ENCODE assay signal across 28 cellular contexts in genomic region chr18:21949326-21950015, GRCh38.
DNase-seq lines count a peak whose midpoint lies in the region; ATAC-seq, FAIRE-seq and TF ChIP-seq lines count a peak whose summit lies in the region.
"Had no signal": no experiment of that assay in that cellular context is flagged by ENCODE, and none has a peak within 500 bp of the region (broad histone marks: within the 10 kb centered on the region; RNA-seq: fewer than 3 reads in every experiment).

No MANE protein-coding gene starts in this region.

- no TSS peak for BruUV-seq in A673 (replicated peaks; lab: Mats Ljungman, UMichigan)

- TF ChIP-seq CTCF in A673 (conservative IDR thresholded peaks at IDR 0.05; ENCODE audit: low read depth, low read length): no peak
- TF ChIP-seq CTCF in bronchial epithelial cell (IDR thresholded peaks at IDR 0.05; ENCODE audit: insufficient read depth, low read length, severe bottlenecking): no peak

- no peaks in the 10 kb centered on the region for H3K4me1 ChIP-seq in A673 (ENCODE audit: insufficient read depth, low read length, poor library complexity, severe bottlenecking)
- H3K4me1 ChIP-seq: BLaER1, Peyer's patch had no signal

- POLR2A ChIA-PET in A673 (lab: Charles Lee; ENCODE audit: low non-redundant PET): no interaction called here

- H3K4me3 ChIP-seq in A673 (ENCODE audit: low read depth, low read length, poor library complexity, severe bottlenecking) (no peak overlapping the region), bronchial epithelial cell (ENCODE audit: low read depth, low read length) (no peak overlapping the region)
- H3K4me3 ChIP-seq: BLaER1, GM12878, GM23248, Peyer's patch, SK-N-MC had no signal

- FAIRE-seq in bronchial epithelial cell (lab: Jason Lieb, UNC): peak; percentile 40
- FAIRE-seq: G401.6, GM12878 had no signal

- H3K36me3 ChIP-seq in A673 (ENCODE audit: insufficient read depth, low read length, poor library complexity, severe bottlenecking) (no peaks in the 10 kb centered on the region), bronchial epithelial cell (ENCODE audit: control insufficient read depth, insufficient read depth, low read length) (no peaks in the 10 kb centered on the region)
- H3K36me3 ChIP-seq: BLaER1, Peyer's patch had no signal

- DNase-seq in A673 (ENCODE audit: low spot score) (peak; percentile 20), LoVo (ENCODE audit: low spot score) (peak; percentile 9), bronchial epithelial cell (ENCODE audit: low read depth) (peak; percentile 21), left colon (peak in 1 of 2 donors; percentile 34), midbrain (lab: John Stamatoyannopoulos, UW) (no peak), DMS53 (lab: John Stamatoyannopoulos, UW) (no peak)
- no peak for DNase-seq in activated CD4-positive, alpha-beta T cell treated with anti-CD3 and anti-CD28 coated beads for 1 hour
- DNase-seq: CD4-positive, CD25-positive, alpha-beta regulatory T cell; GM23248; H7; HFFc6; Kasumi-1; NCI-H1092 treated with DMSO at 0.1 percent for 48 hours; NCI-H1436; NCI-H187; NCI-H2081 treated with DMSO at 0.1 percent for 48 hours; NCI-H2171; NCI-H226; NCI-H510A; NCI-H69; SHP77 treated with DMSO at 0.1 percent for 48 hours had no signal

- intact Hi-C loops in A673 (cut with micrococcal nuclease; ENCODE audit: unreplicated experiment): loop anchor here (10.0 kb wide), 2 partner anchors 615 to 755 kb away; no protein-coding TSS in a partner anchor
- intact Hi-C loops in left colon (cut with DNase I, micrococcal nuclease): no loop called here

- ATAC-seq in left colon (peak; percentile 72), HG03045 (IDR thresholded peaks at IDR 0.05; ENCODE audit: unreplicated experiment) (no peak)
- ATAC-seq: GM12878 had no signal

- H3K9me3 ChIP-seq in A673 (ENCODE audit: low read depth, low read length, poor library complexity, severe bottlenecking): peaks cover 3% of the 10 kb centered on the region
- H3K9me3 ChIP-seq: Peyer's patch had no signal

- peaks cover 47% of the 10 kb centered on the region for H3K27me3 ChIP-seq in A673 (replicated peaks; ENCODE audit: insufficient read depth, low read depth, low read length, poor library complexity)
- H3K27me3 ChIP-seq in bronchial epithelial cell (ENCODE audit: control insufficient read depth, insufficient read depth, low read length): no peaks in the 10 kb centered on the region
- H3K27me3 ChIP-seq: BLaER1, Peyer's patch had no signal

- CTCF ChIA-PET in A673 (lab: Charles Lee): no interaction called here

- H3K27ac ChIP-seq in A673 (ENCODE audit: low read depth, low read length, poor library complexity, severe bottlenecking): no peak overlapping the region
- H3K27ac ChIP-seq: BLaER1, GM23248, HL-60, Peyer's patch, SK-N-MC had no signal

Comparison
In these comparisons a context has a peak if more than half of its experiments do, and no peak if none do; other contexts are left out.
1. DNase-seq: peak in A673 (single experiment), LoVo (single experiment) and bronchial epithelial cell (single experiment); none in midbrain (single experiment), DMS53 (single experiment) and activated CD4-positive, alpha-beta T cell treated with anti-CD3 and anti-CD28 coated beads for 1 hour (single experiment).